Comparison of ENCODE assay signal across 1 cellular context in the genomic region with DNA sequence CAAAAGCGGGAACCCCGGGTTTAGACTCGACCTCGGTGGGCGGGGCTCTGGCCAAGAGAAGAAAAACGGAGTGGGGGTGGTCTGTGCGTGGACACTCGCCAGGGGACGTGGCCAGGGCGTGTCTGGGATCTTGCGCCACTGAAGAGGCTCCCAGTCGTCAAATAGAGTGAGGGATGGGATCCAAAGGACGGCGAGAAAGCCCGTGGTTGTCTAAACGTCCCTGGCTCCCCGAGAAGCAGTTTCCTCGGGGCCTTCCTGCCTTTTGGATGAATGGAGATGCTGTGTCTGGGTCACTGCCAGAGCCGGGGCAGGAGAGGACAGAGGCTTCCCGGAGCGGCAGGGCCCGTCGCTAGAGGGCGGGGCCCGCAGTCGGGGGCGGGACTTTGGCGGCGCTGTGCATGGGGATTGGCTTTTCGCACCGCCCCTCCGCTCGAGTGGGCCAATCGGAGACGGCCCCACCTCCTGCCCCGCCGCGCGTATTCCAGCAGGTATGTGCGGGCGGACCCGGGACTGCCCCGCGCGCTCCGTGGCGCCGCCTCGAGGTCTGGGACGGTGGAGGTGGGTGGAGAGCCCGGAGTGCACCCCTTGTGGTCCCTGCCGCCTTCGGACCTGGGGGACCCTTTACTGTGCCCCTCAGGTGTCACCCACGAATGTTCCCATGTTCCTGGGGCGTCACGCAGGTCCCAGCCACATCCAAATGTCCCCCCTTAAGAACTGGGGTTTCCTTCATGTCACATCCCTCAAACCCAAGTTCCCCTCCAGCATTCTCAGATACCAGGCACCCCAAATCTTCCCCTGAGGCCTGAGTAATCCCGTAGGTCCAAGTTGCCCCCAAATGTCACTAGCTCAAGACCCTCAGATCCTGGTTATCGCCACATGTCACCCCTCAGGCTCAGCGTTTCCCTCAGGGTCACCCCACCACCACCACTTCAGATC.
TF ChIP-seq lines count a peak whose summit lies in the region.

No MANE protein-coding gene starts in this region.

TF ChIP-seq in GM23338, 12 proteins besides CTCF, POLR2A, EP300 and RAD21 (continued from another document):
- TF ChIP-seq CREB1 (CRISPR knock-in tag; IDR thresholded peaks at IDR 0.05; ENCODE audit: low read depth): peak; percentile 64; the same call in 1 of the 2 replicates
